In genomic region chr5:177261510-177261909, GRCh38 we compare ENCODE assay signal across 24 cellular contexts.
"Had no signal": no experiment of that assay in that cellular context is flagged by ENCODE, and none has a peak within 500 bp of the region (broad histone marks: within the 10 kb centered on the region; RNA-seq: fewer than 3 reads in every experiment).

No MANE protein-coding gene starts in this region.

- H3K4me1 Mint-ChIP-seq: immature natural killer cell; memory B cell; stimulated activated memory B cell treated with anti-CD40 and anti-IgM and Interleukin-4, amounts not matched to agents 10 μg/mL and 1 μg/mL and 100 μg/mL, for 72 hours had no signal

- H3K27me3 Mint-ChIP-seq: dendritic cell treated with granulocyte-macrophage colony-stimulating factor and Interleukin-4, amounts not matched to agents 40 ng/mL and 50 ng/mL, for 4 days; memory B cell; stimulated activated memory B cell treated with anti-CD40 and anti-IgM and Interleukin-4, amounts not matched to agents 10 μg/mL and 1 μg/mL and 100 μg/mL, for 72 hours; stimulated activated naive CD8-positive, alpha-beta T cell treated with anti-CD3 and anti-CD28 coated beads, Interleukin-15, Interleukin-2, amounts not matched to agents 100 ng/mL and 50 ng/mL, for 24 hours had no signal

- H3K27ac Mint-ChIP-seq: dendritic cell treated with granulocyte-macrophage colony-stimulating factor and Interleukin-4, amounts not matched to agents 40 ng/mL and 50 ng/mL, for 4 days; memory B cell; natural killer cell; stimulated activated memory B cell treated with anti-CD40 and anti-IgM and Interleukin-4, amounts not matched to agents 10 μg/mL and 1 μg/mL and 100 μg/mL, for 72 hours had no signal

- H3K4me1 ChIP-seq: colonic mucosa, tibial nerve had no signal

- H3K9me3 ChIP-seq: colonic mucosa, ovary, thoracic aorta, tibial nerve, upper lobe of left lung had no signal

- ATAC-seq: left ventricle myocardium superior; natural killer cell; sciatic nerve; stimulated activated memory B cell treated with anti-CD40 and anti-IgM and Interleukin-4, amounts not matched to agents 10 μg/mL and 1 μg/mL and 100 μg/mL, for 72 hours had no signal

- H3K9me3 Mint-ChIP-seq: dendritic cell treated with granulocyte-macrophage colony-stimulating factor and Interleukin-4, amounts not matched to agents 40 ng/mL and 50 ng/mL, for 4 days; immature natural killer cell; memory B cell; natural killer cell; stimulated activated memory B cell treated with anti-CD40 and anti-IgM and Interleukin-4, amounts not matched to agents 10 μg/mL and 1 μg/mL and 100 μg/mL, for 72 hours; stimulated activated naive CD8-positive, alpha-beta T cell treated with anti-CD3 and anti-CD28 coated beads, Interleukin-15, Interleukin-2, amounts not matched to agents 100 ng/mL and 50 ng/mL, for 24 hours had no signal

- DNase-seq: colonic mucosa; effector CD8-positive, alpha-beta T cell; hypothalamus; immature natural killer cell; islet precursor cell; kidney glomerular epithelial cell; left colon; left ventricle myocardium superior; natural killer cell; occipital lobe; ovary; stimulated activated CD4-positive, alpha-beta T cell treated with anti-CD3 and anti-CD28 coated beads, Interleukin-2, amount 100 ng/mL, for 24 hours; stimulated activated CD4-positive, alpha-beta T cell treated with anti-CD3 and anti-CD28 coated beads, Interleukin-4, amount 100 ng/mL, for 24 hours; upper lobe of left lung had no signal

- H3K4me3 ChIP-seq: colonic mucosa, lung, ovary, thoracic aorta, tibial nerve, upper lobe of left lung had no signal

- H3K4me3 Mint-ChIP-seq: dendritic cell treated with granulocyte-macrophage colony-stimulating factor and Interleukin-4, amounts not matched to agents 40 ng/mL and 50 ng/mL, for 4 days; immature natural killer cell; memory B cell; natural killer cell; stimulated activated memory B cell treated with anti-CD40 and anti-IgM and Interleukin-4, amounts not matched to agents 10 μg/mL and 1 μg/mL and 100 μg/mL, for 72 hours; stimulated activated naive CD8-positive, alpha-beta T cell treated with anti-CD3 and anti-CD28 coated beads, Interleukin-15, Interleukin-2, amounts not matched to agents 100 ng/mL and 50 ng/mL, for 24 hours had no signal

- H3K27ac ChIP-seq: colonic mucosa, ovary, thoracic aorta, tibial nerve, upper lobe of left lung had no signal

- H3K27me3 ChIP-seq: colonic mucosa, ovary, tibial nerve, upper lobe of left lung had no signal

- FAIRE-seq: frontal cortex, urothelium cell line had no signal

- H3K36me3 ChIP-seq: ovary had no signal
